In genomic region chr1:118116401-118116800, GRCh38 we compare ENCODE assay signal across 20 cellular contexts.
DNase-seq lines count a peak whose midpoint lies in the region; ATAC-seq and TF ChIP-seq lines count a peak whose summit lies in the region.
"Had no signal": no experiment of that assay in that cellular context is flagged by ENCODE, and none has a peak within 500 bp of the region (broad histone marks: within the 10 kb centered on the region; RNA-seq: fewer than 3 reads in every experiment).

No MANE protein-coding gene starts in this region.

- no peak overlapping the region for H3K4me3 Mint-ChIP-seq in effector memory CD8-positive, alpha-beta T cell
- H3K4me3 Mint-ChIP-seq: activated CD4-positive, alpha-beta T cell treated with anti-CD3 and anti-CD28 coated beads, Interleukin-2, amount 10 ng/mL, durations not matched to agents 24 days and 14 days; activated naive CD4-positive, alpha-beta T cell treated with anti-CD3 and anti-CD28 coated beads for 36 hours; activated T-cell treated with anti-CD3 and anti-CD28 coated beads, Interleukin-2, amount 50 U/mL, for 72 hours; CD8-positive, alpha-beta T cell had no signal

- no peaks in the 10 kb centered on the region for H3K27me3 ChIP-seq in fibroblast of lung (ENCODE audit: control insufficient read depth, insufficient read depth, low read length)
- H3K27me3 ChIP-seq in parathyroid adenoma (ENCODE audit: control insufficient read depth, insufficient read depth, low read length): no peaks in the 10 kb centered on the region
- peaks cover 8% of the 10 kb centered on the region; the same call in 1 of the 2 replicates for H3K27me3 ChIP-seq in BE2C
- H3K27me3 ChIP-seq: Peyer's patch, right lobe of liver had no signal

- WGBS in lower leg skin, 2 donors: 53 to 67% methylated on average over 5 of the region's 5 CpGs

- no peak for TF ChIP-seq POLR2A in lower leg skin (IDR thresholded peaks at IDR 0.05)

- no peaks in the 10 kb centered on the region for H3K36me3 Mint-ChIP-seq in effector memory CD8-positive, alpha-beta T cell (ENCODE audit: insufficient read depth)
- H3K36me3 Mint-ChIP-seq: CD8-positive, alpha-beta T cell had no signal

- no peak overlapping the region for H3K27ac Mint-ChIP-seq in effector memory CD8-positive, alpha-beta T cell
- H3K27ac Mint-ChIP-seq: activated CD4-positive, alpha-beta T cell treated with anti-CD3 and anti-CD28 coated beads, Interleukin-2, amount 10 ng/mL, durations not matched to agents 24 days and 14 days; activated naive CD4-positive, alpha-beta T cell treated with anti-CD3 and anti-CD28 coated beads for 36 hours; activated T-cell treated with anti-CD3 and anti-CD28 coated beads, Interleukin-2, amount 50 U/mL, for 72 hours; CD8-positive, alpha-beta T cell had no signal

- H3K9me3 Mint-ChIP-seq in effector memory CD8-positive, alpha-beta T cell: peaks cover 0 to 2% of the 10 kb centered on the region in 2 donors
- H3K9me3 Mint-ChIP-seq: activated CD4-positive, alpha-beta T cell treated with anti-CD3 and anti-CD28 coated beads, Interleukin-2, amount 10 ng/mL, durations not matched to agents 24 days and 14 days; activated naive CD4-positive, alpha-beta T cell treated with anti-CD3 and anti-CD28 coated beads for 36 hours; activated T-cell treated with anti-CD3 and anti-CD28 coated beads, Interleukin-2, amount 50 U/mL, for 72 hours; CD8-positive, alpha-beta T cell had no signal

- peaks cover 0 to 16% of the 10 kb centered on the region in 2 donors for H3K27me3 Mint-ChIP-seq in effector memory CD8-positive, alpha-beta T cell

- no peak overlapping the region for H3K27ac ChIP-seq in fibroblast of lung (ENCODE audit: insufficient read depth, low read length)
- H3K27ac ChIP-seq in parathyroid adenoma: peak overlapping the region; percentile 39
- H3K27ac ChIP-seq: Peyer's patch had no signal

- H3K9me3 ChIP-seq in fibroblast of lung (ENCODE audit: control insufficient read depth, insufficient read depth, low read depth, low read length): no peaks in the 10 kb centered on the region
- H3K9me3 ChIP-seq in parathyroid adenoma (ENCODE audit: control insufficient read depth, low read length): no peaks in the 10 kb centered on the region
- no peaks in the 10 kb centered on the region for H3K9me3 ChIP-seq in BE2C
- H3K9me3 ChIP-seq: Peyer's patch, right lobe of liver had no signal

- no peak overlapping the region for H3K4me2 ChIP-seq in fibroblast of lung (ENCODE audit: extremely low read depth, insufficient read depth, low read length)
- no peak overlapping the region for H3K4me2 ChIP-seq in parathyroid adenoma (ENCODE audit: low read length)

- H3K79me2 ChIP-seq in fibroblast of lung (ENCODE audit: control insufficient read depth, insufficient read depth, low read length): no peaks in the 10 kb centered on the region
- H3K79me2 ChIP-seq in parathyroid adenoma: no peaks in the 10 kb centered on the region

- H3K36me3 ChIP-seq in fibroblast of lung (ENCODE audit: control insufficient read depth, insufficient read depth, low read length) (no peaks in the 10 kb centered on the region), parathyroid adenoma (ENCODE audit: control insufficient read depth, insufficient read depth, low read length) (no peaks in the 10 kb centered on the region), BE2C (no peaks in the 10 kb centered on the region)
- H3K36me3 ChIP-seq: Peyer's patch, right lobe of liver had no signal

- DNase-seq in AG08395 (ENCODE audit: low spot score) (peak; percentile 73), GM03348 (ENCODE audit: low spot score) (peak; percentile 54), fibroblast of lung (ENCODE audit: low read depth in 2 of 2) (peak; percentile 16 to 61), BE2C (no peak), lower leg skin (ENCODE audit: low spot score in 2 of 2) (no peak)
- no peak for DNase-seq in effector memory CD8-positive, alpha-beta T cell
- DNase-seq: activated CD4-positive, alpha-beta T cell treated with anti-CD3 and anti-CD28 coated beads, Interleukin-2, amount 10 ng/mL, durations not matched to agents 24 days and 14 days; activated naive CD4-positive, alpha-beta T cell treated with anti-CD3 and anti-CD28 coated beads for 36 hours; activated T-cell treated with anti-CD3 and anti-CD28 coated beads, Interleukin-2, amount 50 U/mL, for 72 hours; anterior cingulate cortex; CD8-positive, alpha-beta T cell; central memory CD4-positive, alpha-beta T cell; dermis blood vessel endothelial cell; GOT3; islet precursor cell; mammary epithelial cell; Peyer's patch; right lobe of liver had no signal

- H3K4me1 ChIP-seq in fibroblast of lung (ENCODE audit: control insufficient read depth, extremely low read depth, insufficient read depth, low read length) (peaks cover 2% of the 10 kb centered on the region), parathyroid adenoma (peaks cover 4% of the 10 kb centered on the region), BE2C (no peaks in the 10 kb centered on the region)
- H3K4me1 ChIP-seq: Peyer's patch had no signal

- H2AFZ ChIP-seq in fibroblast of lung (ENCODE audit: low read length): no peak overlapping the region
- H2AFZ ChIP-seq in parathyroid adenoma: peak overlapping the region; percentile 64

- no peak overlapping the region for H3K4me3 ChIP-seq in fibroblast of lung (replicated peaks in 1 of 4; ENCODE audit: control extremely low read depth in 1 of 4, insufficient read depth in 1 of 4, low read depth in 3 of 4, low read length in 4 of 4)
- no peak overlapping the region for H3K4me3 ChIP-seq in parathyroid adenoma (ENCODE audit: low read depth, low read length)
- H3K4me3 ChIP-seq in BE2C (ENCODE audit: low read depth, low read length): no peak overlapping the region
- no peak overlapping the region for H3K4me3 ChIP-seq in lower leg skin (ENCODE audit: low read depth, poor library complexity, severe bottlenecking)
- H3K4me3 ChIP-seq: Peyer's patch, right lobe of liver had no signal

- ATAC-seq in effector memory CD8-positive, alpha-beta T cell (replicated peaks): no peak
- no peak for ATAC-seq in GM19351 (IDR thresholded peaks at IDR 0.05; ENCODE audit: unreplicated experiment)
- ATAC-seq: activated T-cell treated with anti-CD3 and anti-CD28 coated beads, Interleukin-2, amount 50 U/mL, for 72 hours; CD8-positive, alpha-beta T cell had no signal

- TF ChIP-seq CTCF in fibroblast of lung (conservative IDR thresholded peaks at IDR 0.05 in 1 of 2, IDR thresholded peaks at IDR 0.05 in 1 of 2; ENCODE audit: low read depth in 1 of 2, low read length in 2 of 2) (no peak), parathyroid adenoma (IDR thresholded peaks at IDR 0.05) (no peak), BE2C (IDR thresholded peaks at IDR 0.05; ENCODE audit: low read depth, low read length) (no peak), lower leg skin (IDR thresholded peaks at IDR 0.05) (no peak)

- no peaks in the 10 kb centered on the region for H4K20me1 ChIP-seq in fibroblast of lung (ENCODE audit: control insufficient read depth, extremely low read depth, insufficient read depth, low read length)

- H3K9ac ChIP-seq in fibroblast of lung (ENCODE audit: insufficient read depth, low read length): no peak overlapping the region
- no peak overlapping the region for H3K9ac ChIP-seq in parathyroid adenoma

- intact Hi-C loops in lower leg skin (cut with DNase I; ENCODE audit: low total_unique reads): no loop called here

- H3K4me1 Mint-ChIP-seq in effector memory CD8-positive, alpha-beta T cell (ENCODE audit: low read depth in 2 of 2): no peaks in the 10 kb centered on the region
- H3K4me1 Mint-ChIP-seq: activated CD4-positive, alpha-beta T cell treated with anti-CD3 and anti-CD28 coated beads, Interleukin-2, amount 10 ng/mL, durations not matched to agents 24 days and 14 days had no signal

Comparison
In these comparisons a context has a peak if more than half of its experiments do, and no peak if none do; other contexts are left out.
1. DNase-seq: peak in AG08395 (single experiment), GM03348 (single experiment) and fibroblast of lung (2 of 2); none in effector memory CD8-positive, alpha-beta T cell (0 of 3), BE2C (single experiment) and lower leg skin (0 of 2).